ENCODE assay signal across 8 cellular contexts in the genomic region with DNA sequence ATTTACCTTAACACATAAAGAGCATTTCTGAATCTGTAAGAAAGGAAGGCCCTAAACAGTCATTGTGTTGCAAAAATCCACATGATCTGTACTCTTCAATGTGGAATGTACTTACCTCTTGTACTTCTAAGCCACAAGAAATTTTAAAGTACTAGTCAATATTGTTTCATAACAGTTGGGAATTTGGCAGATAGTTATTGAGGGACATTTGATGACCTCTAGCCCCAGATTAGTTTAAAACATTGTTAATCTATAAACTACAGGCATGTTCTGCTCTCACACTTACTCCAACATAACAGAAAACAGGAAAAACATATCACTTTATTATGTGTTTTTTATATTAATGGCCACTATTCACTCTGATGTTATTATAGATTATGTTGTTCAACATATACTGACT.
"Had no signal": no experiment of that assay in that cellular context is flagged by ENCODE, and none has a peak within 500 bp of the region (broad histone marks: within the 10 kb centered on the region; RNA-seq: fewer than 3 reads in every experiment).

No MANE protein-coding gene starts in this region.

- FAIRE-seq: H1, H54, HTR-8/SVneo, K562 had no signal

- ATAC-seq: GM23338, K562 had no signal

- H3K4me2 ChIP-seq: GM23338 had no signal

- H3K4me3 ChIP-seq: GM23338, K562 had no signal

- DNase-seq: H9, HCEC 1CT, IMR-90 had no signal

- H2AFZ ChIP-seq: GM23338 had no signal
